ENCODE assay signal across 8 cellular contexts in the genomic region with DNA sequence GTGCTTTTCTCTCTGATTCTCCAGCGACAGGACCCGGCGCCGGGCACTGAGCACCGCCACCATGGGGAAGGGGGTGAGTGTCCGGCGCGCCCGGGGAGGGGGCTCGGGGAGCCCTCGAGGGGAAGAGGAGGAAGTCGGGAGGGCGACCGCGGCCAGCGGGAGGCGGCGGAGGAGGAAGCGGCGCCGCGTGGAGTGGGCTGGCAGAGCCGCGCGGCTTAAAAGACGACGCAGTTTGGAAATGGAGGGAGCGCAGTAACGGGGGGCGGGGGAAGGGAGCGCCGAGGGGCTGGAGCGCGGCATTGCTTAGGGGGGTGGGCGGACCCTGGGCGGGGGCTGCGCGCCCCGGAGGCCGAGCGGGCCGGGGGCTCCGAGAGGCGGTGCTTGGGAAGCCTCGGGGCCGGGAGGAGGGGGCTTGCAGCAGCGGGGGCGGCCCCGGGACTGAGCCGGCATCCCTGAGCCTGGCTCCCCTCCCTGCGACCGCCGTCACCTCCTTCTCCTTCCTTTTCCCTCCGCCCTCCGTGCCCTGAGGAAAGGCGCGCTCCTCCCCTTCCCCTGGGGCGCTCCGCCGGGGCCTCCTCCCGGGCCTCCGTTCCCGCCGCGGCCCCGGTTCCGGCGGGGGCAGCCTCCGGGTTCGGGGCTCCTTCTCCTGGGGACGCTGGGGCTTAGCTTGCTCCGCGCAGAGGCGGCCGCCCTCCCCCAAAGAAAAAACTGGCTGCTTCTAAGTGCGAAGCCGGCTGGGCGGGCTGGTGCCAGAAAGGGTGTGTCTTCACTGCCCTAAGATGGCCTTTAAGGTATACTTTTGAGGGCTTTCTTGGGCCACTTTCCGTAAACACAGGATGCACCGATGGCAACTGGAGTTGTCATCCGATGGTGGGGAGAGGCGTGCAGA. TPM values are rescaled to one million over a fixed set of nuclear protein-coding genes. Genes with fewer than 3 reads are reported as not detected.
A peak's percentile ranks its signal among the peaks of the same experiment; 100 is the strongest.
DNase-seq lines count a peak whose midpoint lies in the region; ATAC-seq and TF ChIP-seq lines count a peak whose summit lies in the region.

No MANE protein-coding gene starts in this region.

- peaks cover 0 to 23% of the 10 kb centered on the region in 2 donors for H3K36me3 Mint-ChIP-seq in CD4-positive, alpha-beta memory T cell
- H3K36me3 Mint-ChIP-seq in chondrocyte (ENCODE audit: low read depth), result no peaks in the 10 kb centered on the region

- H3K9me3 Mint-ChIP-seq in CD4-positive, alpha-beta memory T cell, result no peaks in the 10 kb centered on the region
- no peaks in the 10 kb centered on the region for H3K9me3 Mint-ChIP-seq in chondrocyte (ENCODE audit: low read depth)

- POLR2A ChIA-PET in CD4-positive, alpha-beta memory T cell (lab: Charles Lee; ENCODE audit: partially characterized antibody), result interaction anchor here (0.6 to 6.4 kb wide), 18 partner anchors 10 to 235 kb away, joined by 3 to 90 read pairs (median 6); no protein-coding TSS in a partner anchor

- no peaks in the 10 kb centered on the region for H3K9me3 ChIP-seq in CD4-positive, alpha-beta memory T cell (ENCODE audit: control insufficient read depth in 1 of 2, low read length in 2 of 2)

- peak; percentile 7 for ATAC-seq in GM21528 (IDR thresholded peaks at IDR 0.05; ENCODE audit: low FRiP score, unreplicated experiment)

- H3K4me1 ChIP-seq in CD4-positive, alpha-beta memory T cell (ENCODE audit: insufficient read depth, low read length), result peaks cover 49% of the 10 kb centered on the region

- no peaks in the 10 kb centered on the region for H3K27me3 ChIP-seq in CD4-positive, alpha-beta memory T cell (ENCODE audit: insufficient read depth, low read length)

- intact Hi-C loops in CD4-positive, alpha-beta memory T cell (cut with micrococcal nuclease), result loop anchor here (1.0 to 10.0 kb wide), 7 partner anchors 17 to 391 kb away; a partner anchor contains a TSS

- TF ChIP-seq CTCF in NB4 (IDR thresholded peaks at IDR 0.05; ENCODE audit: low read depth, low read length) (no peak), WI38 (IDR thresholded peaks at IDR 0.05; ENCODE audit: low read depth, low read length) (no peak), chondrocyte (IDR thresholded peaks at IDR 0.05) (no peak)

- H3K27ac Mint-ChIP-seq in CD4-positive, alpha-beta memory T cell, result peak overlapping the region; percentile 92 to 99 (median 97)
- H3K27ac Mint-ChIP-seq in chondrocyte (ENCODE audit: unreplicated experiment), result peak overlapping the region; percentile 98

- H3K4me3 Mint-ChIP-seq in CD4-positive, alpha-beta memory T cell, result peak overlapping the region; percentile 95 to 99 (median 98)
- peak overlapping the region; percentile 92 for H3K4me3 Mint-ChIP-seq in chondrocyte (ENCODE audit: unreplicated experiment)

- H3K4me3 ChIP-seq in CD4-positive, alpha-beta memory T cell (ENCODE audit: low read length in 2 of 2), result peak overlapping the region; percentile 82 to 96
- H3K4me3 ChIP-seq in NB4 (ENCODE audit: low read depth, low read length) (peak overlapping the region; percentile 78), WI38 (ENCODE audit: low read depth, low read length) (peak overlapping the region; percentile 81)

- H3K4me1 Mint-ChIP-seq in CD4-positive, alpha-beta memory T cell, result peaks cover 32 to 55% (median 41%) of the 10 kb centered on the region in 4 donors
- peaks cover 52% of the 10 kb centered on the region for H3K4me1 Mint-ChIP-seq in chondrocyte (ENCODE audit: low read depth)

- peaks cover 1% of the 10 kb centered on the region in 2 donors for H3K27me3 Mint-ChIP-seq in CD4-positive, alpha-beta memory T cell
- H3K27me3 Mint-ChIP-seq in chondrocyte (ENCODE audit: low read depth), result no peaks in the 10 kb centered on the region

- H3K27ac ChIP-seq in CD4-positive, alpha-beta memory T cell (ENCODE audit: low read depth, low read length), result peak overlapping the region; percentile 71

- TF ChIP-seq POLR2A in NB4 (IDR thresholded peaks at IDR 0.05; ENCODE audit: extremely low read depth, insufficient read length), result no peak

- CTCF ChIA-PET in CD4-positive, alpha-beta memory T cell (lab: Charles Lee; ENCODE audit: partially characterized antibody), result interaction anchor here (1.2 to 4.1 kb wide), 4 partner anchors 45 to 125 kb away, joined by 4 to 18 read pairs (median 10); no protein-coding TSS in a partner anchor

- H3K36me3 ChIP-seq in CD4-positive, alpha-beta memory T cell (ENCODE audit: insufficient read depth, low read length), result no peaks in the 10 kb centered on the region

- DNase-seq in CD4-positive, alpha-beta memory T cell, result peak; percentile 61 to 81 (median 66)
- DNase-seq in NB4 (ENCODE audit: low read depth) (peak; percentile 75), chondrocyte (ENCODE audit: low spot score) (peak; percentile 72), left kidney (ENCODE audit: low read depth, low spot score) (peak; percentile 82), NCI-H2029 (lab: John Stamatoyannopoulos, UW) (no peak)
- DNase-seq in stimulated activated CD4-positive, alpha-beta T cell treated with anti-CD3 and anti-CD28 coated beads, Interleukin-2, amount 100 ng/mL, for 24 hours, result peak; percentile 62 to 64

RNA-seq across cellular contexts. Expression of a gene that starts 0.7 kb away (rescaled TPM):
- 100 to 1,000 TPM; 251 to 256 TPM for total RNA-seq in CD4-positive, alpha-beta memory T cell
- polyA plus RNA-seq in CD4-positive, alpha-beta memory T cell, result 10 to 100 TPM; 46.5 to 74.3 TPM
- 171 to 196 TPM (median 188 TPM) in 3 replicates for total RNA-seq in chondrocyte
